In the genomic region with DNA sequence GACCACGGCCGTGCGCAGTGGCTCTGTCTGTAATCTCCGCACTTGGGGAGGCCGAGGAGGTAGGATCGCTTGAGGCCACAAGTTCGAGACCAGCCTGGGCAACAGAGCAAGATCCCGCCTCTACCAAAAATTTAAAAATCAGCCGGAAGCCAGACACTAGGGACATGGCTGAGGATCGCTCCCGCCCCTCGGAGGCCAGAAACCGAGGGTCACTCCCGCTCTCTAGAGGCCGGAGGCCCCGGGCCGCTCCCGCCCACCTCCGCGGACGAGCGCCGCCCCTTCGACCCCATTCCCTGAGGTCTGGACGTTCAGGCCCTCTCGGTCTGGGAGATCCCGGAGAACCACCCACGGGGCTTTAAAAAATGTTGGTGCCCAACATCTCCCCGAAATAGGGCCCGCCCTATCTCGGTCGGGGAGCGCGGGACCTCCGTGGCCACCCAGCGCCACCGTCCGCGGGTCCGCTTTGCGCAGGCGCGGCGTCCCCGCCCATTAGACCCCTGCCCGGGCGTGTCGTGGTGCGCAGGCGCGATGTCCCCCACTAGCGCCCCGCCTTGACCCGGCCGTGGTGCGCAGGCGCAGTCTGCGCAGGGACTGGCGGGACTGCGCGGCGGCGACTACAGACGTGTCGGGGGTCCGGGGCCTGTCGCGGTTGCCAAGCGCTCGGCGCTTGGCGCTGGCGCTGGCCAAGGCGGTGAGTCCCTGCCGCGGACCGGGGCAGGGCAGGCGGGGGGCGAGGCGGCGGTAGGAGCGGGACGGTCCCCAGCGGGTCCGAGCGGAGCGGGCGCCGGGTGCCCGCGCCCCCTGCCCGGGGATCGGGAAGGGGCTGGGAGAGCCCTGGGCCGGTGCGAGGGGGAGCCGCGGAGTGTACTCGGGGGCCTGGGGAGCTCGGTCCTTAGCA, we compare ENCODE assay signal across 8 cellular contexts.
DNase-seq lines count a peak whose midpoint lies in the region; ATAC-seq and TF ChIP-seq lines count a peak whose summit lies in the region.
"Not testable (repeated sequence)": the region's sequence is repeated elsewhere in the genome, so short reads cannot be mapped to it uniquely, and the experiment has no call there.

No MANE protein-coding gene starts in this region.

- H3K4me1 ChIP-seq in rectal smooth muscle tissue (ENCODE audit: control insufficient read depth, insufficient read depth, low read length); suprapubic skin: not testable (repeated sequence)

- H3K4me3 ChIP-seq in rectal smooth muscle tissue (ENCODE audit: low read length) (peak overlapping the region; percentile 62), suprapubic skin (peak overlapping the region; percentile 75)

- H3K36me3 ChIP-seq in rectal smooth muscle tissue (ENCODE audit: control insufficient read depth, insufficient read depth, low read length); suprapubic skin: not testable (repeated sequence)

- TF ChIP-seq CTCF in suprapubic skin (IDR thresholded peaks at IDR 0.05) = not testable (repeated sequence)

- peak; percentile 81 for DNase-seq in LoVo (ENCODE audit: low spot score)
- peak; percentile 90 for DNase-seq in activated CD8-positive, alpha-beta memory T cell treated with anti-CD3 and anti-CD28 coated beads for 24 hours
- peak; percentile 32 for DNase-seq in dedifferentiated amniotic fluid mesenchymal stem cell (ENCODE audit: extremely low spot score)
- DNase-seq in iris pigment epithelial cell (ENCODE audit: low read depth) = peak; percentile 51
- DNase-seq in suprapubic skin (ENCODE audit: low spot score in 2 of 2) = peak; percentile 87 to 89

- not testable (repeated sequence) for H3K27me3 ChIP-seq in rectal smooth muscle tissue (ENCODE audit: control insufficient read depth, insufficient read depth, low read length); suprapubic skin

- WGBS in suprapubic skin = 34% methylated on average over 8 of the region's 99 CpGs

- TF ChIP-seq EP300 in suprapubic skin (IDR thresholded peaks at IDR 0.05) = not testable (repeated sequence)

- ATAC-seq in GM18502 (IDR thresholded peaks at IDR 0.05; ENCODE audit: poor library complexity, unreplicated experiment) = peak; percentile 70
- peak; percentile 85 for ATAC-seq in HG02610 (IDR thresholded peaks at IDR 0.05; ENCODE audit: unreplicated experiment)

- H3K9me3 ChIP-seq in suprapubic skin = not testable (repeated sequence)

- peak overlapping the region; percentile 68 for H3K27ac ChIP-seq in rectal smooth muscle tissue (ENCODE audit: low read depth, low read length)
- H3K27ac ChIP-seq in suprapubic skin = peak overlapping the region; percentile 90

- H3K9ac ChIP-seq in rectal smooth muscle tissue (ENCODE audit: low read length) = not testable (repeated sequence)

- TF ChIP-seq POLR2A in suprapubic skin (IDR thresholded peaks at IDR 0.05) = not testable (repeated sequence)

Comparison
In these comparisons a context has a peak if more than half of its experiments do, and no peak if none do; other contexts are left out.
1. Peak in every context shown above with its lines: DNase-seq, ATAC-seq, H3K4me3 ChIP-seq and H3K27ac ChIP-seq.
2. DNase-seq: peak in every context shown above with its lines; median percentile 90 in activated CD8-positive, alpha-beta memory T cell treated with anti-CD3 and anti-CD28 coated beads for 24 hours; 88 in suprapubic skin; 81 in LoVo; 51 in iris pigment epithelial cell; 32 in dedifferentiated amniotic fluid mesenchymal stem cell.